In genomic region chr1:197336571-197336970, GRCh38 we compare ENCODE assay signal across 23 cellular contexts.
"Had no signal": no experiment of that assay in that cellular context is flagged by ENCODE, and none has a peak within 500 bp of the region (broad histone marks: within the 10 kb centered on the region; RNA-seq: fewer than 3 reads in every experiment).

No MANE protein-coding gene starts in this region.

- H3K9ac ChIP-seq: neural progenitor cell, parathyroid adenoma had no signal

- H3K4me1 ChIP-seq: foreskin keratinocyte, gastroesophageal sphincter, heart left ventricle, left lung, neural progenitor cell, parathyroid adenoma, right lobe of liver, suprapubic skin, vagina had no signal

- H3K36me3 ChIP-seq: gastroesophageal sphincter, heart left ventricle, left lung, neural progenitor cell, right lobe of liver, suprapubic skin, vagina had no signal

- DNase-seq: dorsolateral prefrontal cortex; effector CD4-positive, alpha-beta T cell; foreskin keratinocyte; heart left ventricle; left cardiac atrium; left lung; mesendoderm; naive thymus-derived CD4-positive, alpha-beta T cell; right lobe of liver; stimulated activated CD4-positive, alpha-beta T cell treated with anti-CD3 and anti-CD28 coated beads, Interleukin-12 subunit alpha, Interleukin-12 subunit beta, amount 100 ng/mL, for 4 hours; stimulated activated CD4-positive, alpha-beta T cell treated with anti-CD3 and anti-CD28 coated beads, Interleukin-1b, Interleukin-23, amount 100 ng/mL, for 48 hours; stimulated activated CD4-positive, alpha-beta T cell treated with anti-CD3 and anti-CD28 coated beads, Interleukin-4, amount 100 ng/mL, for 1 hour; stimulated activated CD8-positive, alpha-beta memory T cell treated with anti-CD3 and anti-CD28 coated beads, Interleukin-4, amount 100 ng/mL, for 48 hours; stimulated activated naive CD4-positive, alpha-beta T cell; stimulated activated naive CD8-positive, alpha-beta T cell treated with anti-CD3 and anti-CD28 coated beads, Interleukin-15, amount 100 ng/mL, for 72 hours; trophoblast cell had no signal

- H2AFZ ChIP-seq: hepatocyte, neural progenitor cell, parathyroid adenoma had no signal

- ATAC-seq: gastroesophageal sphincter; heart left ventricle; left cardiac atrium; left lung; naive thymus-derived CD4-positive, alpha-beta T cell had no signal

- H3K27ac ChIP-seq: dorsolateral prefrontal cortex, foreskin keratinocyte, gastroesophageal sphincter, heart left ventricle, hepatocyte, left lung, neural progenitor cell, parathyroid adenoma, right lobe of liver, suprapubic skin, vagina had no signal

- H3K79me2 ChIP-seq: hepatocyte, parathyroid adenoma had no signal

- H3K9me3 ChIP-seq: gastroesophageal sphincter, heart left ventricle, left lung, right lobe of liver, suprapubic skin, vagina had no signal

- H3K4me2 ChIP-seq: hepatocyte, neural progenitor cell, smooth muscle cell had no signal

- H3K4me3 ChIP-seq: gastroesophageal sphincter, heart left ventricle, hepatocyte, left lung, neural progenitor cell, right lobe of liver, smooth muscle cell, suprapubic skin, vagina had no signal

- H3K27me3 ChIP-seq: dorsolateral prefrontal cortex, gastroesophageal sphincter, heart left ventricle, hepatocyte, left lung, neural progenitor cell, right lobe of liver, suprapubic skin, vagina had no signal
